In the genomic region with DNA sequence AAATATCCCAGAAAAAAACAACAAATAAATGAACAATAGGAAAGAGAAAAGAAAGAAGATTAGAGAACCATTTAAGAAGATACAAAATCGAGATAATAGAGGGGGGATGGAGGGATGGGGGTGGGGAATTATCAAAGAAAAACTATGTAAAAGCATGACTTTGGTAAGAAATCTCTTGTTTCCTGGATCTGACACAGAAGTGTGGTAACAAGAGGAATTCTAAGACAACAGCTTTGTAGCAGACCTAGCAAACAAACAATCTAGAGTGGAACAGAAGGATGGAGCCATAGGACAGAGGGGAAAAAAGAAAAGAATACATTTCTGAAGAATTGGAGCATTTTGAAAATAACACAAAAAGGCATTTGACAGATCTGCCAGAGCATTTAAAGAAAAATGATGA, we compare ENCODE assay signal across 17 cellular contexts.
"Had no signal": no experiment of that assay in that cellular context is flagged by ENCODE, and none has a peak within 500 bp of the region (broad histone marks: within the 10 kb centered on the region; RNA-seq: fewer than 3 reads in every experiment).

No MANE protein-coding gene starts in this region.

- H3K9me3 ChIP-seq: testis, transverse colon had no signal

- H3K4me3 Mint-ChIP-seq: naive B cell; stimulated activated naive B cell treated with anti-CD40 and anti-IgM and Interleukin-4, amounts not matched to agents 10 μg/mL and 1 μg/mL and 100 μg/mL, for 72 hours; stimulated activated naive CD8-positive, alpha-beta T cell treated with anti-CD3 and anti-CD28 coated beads, Interleukin-15, amount 100 ng/mL, for 72 hours had no signal

- H3K4me3 ChIP-seq: heart left ventricle, spleen, testis, transverse colon had no signal

- DNase-seq: dermis blood vessel endothelial cell; heart left ventricle; hippocampal formation; mesendoderm; naive B cell; posterior cingulate gyrus; spleen; stimulated activated CD4-positive, alpha-beta T cell treated with anti-CD3 and anti-CD28 coated beads, Interleukin-15, amount 100 ng/mL, for 24 hours; stimulated activated CD4-positive, alpha-beta T cell treated with anti-CD3 and anti-CD28 coated beads, Interleukin-1b, Interleukin-23, amount 100 ng/mL, for 48 hours; stimulated activated CD4-positive, alpha-beta T cell treated with anti-CD3 and anti-CD28 coated beads, Interleukin-4, amount 100 ng/mL, for 24 hours; stimulated activated naive B cell treated with anti-CD40 and anti-IgM and Interleukin-4, amounts not matched to agents 10 μg/mL and 1 μg/mL and 100 μg/mL, for 72 hours; stimulated activated naive CD8-positive, alpha-beta T cell treated with anti-CD3 and anti-CD28 coated beads, Interleukin-15, amount 100 ng/mL, for 72 hours; testis; transverse colon had no signal

- H3K4me1 ChIP-seq: testis had no signal

- H3K27ac Mint-ChIP-seq: stimulated activated naive CD8-positive, alpha-beta T cell treated with anti-CD3 and anti-CD28 coated beads, Interleukin-15, amount 100 ng/mL, for 72 hours had no signal

- H3K27ac ChIP-seq: heart left ventricle, spleen, testis, transverse colon had no signal

- H3K36me3 ChIP-seq: heart left ventricle, spleen, transverse colon had no signal

- FAIRE-seq: colon, frontal cortex had no signal

- ATAC-seq: heart left ventricle; sciatic nerve; stimulated activated naive B cell treated with anti-CD40 and anti-IgM and Interleukin-4, amounts not matched to agents 10 μg/mL and 1 μg/mL and 100 μg/mL, for 72 hours; stimulated activated naive CD8-positive, alpha-beta T cell treated with anti-CD3 and anti-CD28 coated beads, Interleukin-15, amount 100 ng/mL, for 72 hours had no signal

- H3K27me3 ChIP-seq: heart left ventricle, spleen, testis, transverse colon had no signal
